8 cellular contexts compared by ENCODE assay signal in the genomic region with DNA sequence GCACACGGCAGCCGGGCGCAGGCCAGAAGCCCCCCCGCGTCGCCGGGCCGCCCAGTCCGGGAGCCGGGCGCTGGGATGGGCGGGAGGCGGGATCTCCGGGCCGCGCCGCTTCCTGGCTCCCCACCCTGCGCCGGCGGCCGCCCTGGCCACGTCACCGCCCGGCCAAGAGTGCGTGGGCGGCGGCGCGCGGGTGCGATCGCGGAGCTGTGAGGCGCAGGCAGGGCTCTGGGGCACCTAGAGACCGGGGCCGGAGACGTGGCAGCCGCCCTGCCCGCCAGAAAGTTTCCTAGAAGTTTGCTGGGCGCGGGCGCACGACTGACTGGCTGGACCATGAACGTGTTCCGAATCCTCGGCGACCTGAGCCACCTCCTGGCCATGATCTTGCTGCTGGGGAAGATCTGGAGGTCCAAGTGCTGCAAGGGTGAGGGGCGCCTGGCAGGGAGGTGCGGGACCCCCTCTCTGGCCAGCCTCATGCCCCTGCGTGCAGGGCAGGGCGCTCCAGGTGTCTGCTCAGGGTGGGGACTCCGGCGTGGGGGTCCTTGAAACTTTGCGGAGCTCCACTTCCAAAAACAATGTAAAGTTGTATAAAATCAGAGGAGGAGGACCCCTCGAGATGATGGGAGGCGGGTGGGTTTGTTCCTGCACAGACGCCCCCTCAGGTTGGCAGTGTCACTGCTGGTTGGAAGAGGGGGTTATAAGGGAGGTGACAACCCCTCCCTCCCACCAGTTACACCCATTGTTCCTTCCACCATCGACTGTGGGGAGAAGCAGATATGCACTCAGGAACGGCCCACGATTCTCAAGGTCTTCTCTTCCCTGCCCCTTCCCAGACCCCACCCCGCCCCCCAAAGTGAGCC. TPM values are rescaled to one million over a fixed set of nuclear protein-coding genes. Genes with fewer than 3 reads are reported as not detected.
A peak's percentile ranks its signal among the peaks of the same experiment; 100 is the strongest.
DNase-seq lines count a peak whose midpoint lies in the region; TF ChIP-seq lines count a peak whose summit lies in the region.

A gene (plus strand): TSS at position 193 of the 857 bp plus-strand sequence. CDS start 138 bp downstream, at position 331.

- H3K27ac ChIP-seq in OCI-LY1 (ENCODE audit: low read depth, low read length, poor library complexity, severe bottlenecking) (no peak within 1 kb of the TSS), trophoblast cell (ENCODE audit: low read depth, low read length) (no peak within 1 kb of the TSS), uterus (peak within 1 kb of the TSS in 1 of 2 donors; percentile 13)

- peak within 1 kb of the TSS; percentile 69 for H2BK120ac ChIP-seq in trophoblast cell (ENCODE audit: insufficient read depth, low read length, poor library complexity)

- no CpG with 5 or more reads among the region's 61 CpGs for WGBS in trophoblast cell (ENCODE audit: extremely low coverage, insufficient coverage, insufficient read length)

- H3K79me2 ChIP-seq in OCI-LY1 (ENCODE audit: insufficient read depth, low read length) (no peaks in the 10 kb centered on the region), trophoblast cell (ENCODE audit: control insufficient read depth, insufficient read depth, low read length, poor library complexity) (peaks cover 6% of the 10 kb centered on the region)

- H4K91ac ChIP-seq in trophoblast cell (ENCODE audit: low read depth, low read length), result peak within 1 kb of the TSS; percentile 89

- H3K9me2 ChIP-seq in OCI-LY1 (ENCODE audit: low read depth, low read length), result no peaks in the 10 kb centered on the region

- peak within 1 kb of the TSS; percentile 92 for H4K8ac ChIP-seq in trophoblast cell (ENCODE audit: low read depth, low read length)

- H4K20me1 ChIP-seq in OCI-LY1 (ENCODE audit: insufficient read depth, low read length), result no peaks in the 10 kb centered on the region

- TF ChIP-seq POLR2A in uterus (IDR thresholded peaks at IDR 0.05), result peak in 1 of 2 donors; percentile 45

- no peak within 1 kb of the TSS for H3K9ac ChIP-seq in OCI-LY1 (ENCODE audit: low read length)
- H3K9ac ChIP-seq in trophoblast cell (ENCODE audit: low read length), result peak within 1 kb of the TSS; percentile 20

- no peak within 1 kb of the TSS for H2AFZ ChIP-seq in OCI-LY1 (ENCODE audit: low read length)
- peak within 1 kb of the TSS; percentile 74 for H2AFZ ChIP-seq in trophoblast cell (ENCODE audit: insufficient read depth, low read length, poor library complexity)

- peak within 1 kb of the TSS; percentile 64 for H3K4me3 Mint-ChIP-seq in glutamatergic neuron (ENCODE audit: unreplicated experiment)

- no peaks in the 10 kb centered on the region for H3K9me3 Mint-ChIP-seq in glutamatergic neuron (ENCODE audit: unreplicated experiment)

- peak within 1 kb of the TSS; percentile 69 for H3K18ac ChIP-seq in trophoblast cell (ENCODE audit: low read length)

- H3F3A ChIP-seq in OCI-LY1 (ENCODE audit: insufficient read depth, low read length), result no peaks in the 10 kb centered on the region

- H2AK5ac ChIP-seq in trophoblast cell (ENCODE audit: low read length), result peak within 1 kb of the TSS; percentile 65

- H3K27me3 ChIP-seq in OCI-LY1 (ENCODE audit: insufficient read depth, low read length), result peaks cover 13% of the 10 kb centered on the region; the same call in 1 of the 2 replicates
- H3K27me3 ChIP-seq in trophoblast cell (ENCODE audit: insufficient read depth, low read length), result no peaks in the 10 kb centered on the region
- no peaks in the 10 kb centered on the region for H3K27me3 ChIP-seq in uterus

- H2BK5ac ChIP-seq in trophoblast cell (ENCODE audit: low read depth, low read length, poor library complexity), result no peak within 1 kb of the TSS

- H3K27me3 Mint-ChIP-seq in glutamatergic neuron (ENCODE audit: unreplicated experiment), result peaks cover 12% of the 10 kb centered on the region

- peak within 1 kb of the TSS; percentile 86 for H4K12ac ChIP-seq in trophoblast cell (ENCODE audit: low read depth, low read length)

- peak within 1 kb of the TSS; percentile 77 for H3K4ac ChIP-seq in trophoblast cell (ENCODE audit: low read depth, low read length)

- DNase-seq in activated naive CD4-positive, alpha-beta T cell treated with Interleukin-2 at 50 U/mL for 16 hours, result peak; percentile 57
- DNase-seq in glutamatergic neuron (no peak), trophoblast cell (peak; percentile 62 to 82), uterus (peak; percentile 57 to 75), cortex of kidney (lab: John Stamatoyannopoulos, UW) (no peak), NCI-H524 treated with DMSO at 0.1 percent for 48 hours (lab: John Stamatoyannopoulos, UW) (no peak)

- peak within 1 kb of the TSS; percentile 55 for H2BK12ac ChIP-seq in trophoblast cell (ENCODE audit: low read length)

- H3K4me3 ChIP-seq in OCI-LY1 (ENCODE audit: low read depth, low read length, poor library complexity, severe bottlenecking), result no peak within 1 kb of the TSS
- peak within 1 kb of the TSS; percentile 68 for H3K4me3 ChIP-seq in trophoblast cell (ENCODE audit: low read depth, low read length)
- H3K4me3 ChIP-seq in uterus, result peak within 1 kb of the TSS; percentile 37 to 44

- no peak within 1 kb of the TSS for H3K27ac Mint-ChIP-seq in glutamatergic neuron (ENCODE audit: unreplicated experiment)

- peak within 1 kb of the TSS; percentile 93 for H3K14ac ChIP-seq in trophoblast cell (ENCODE audit: low read length)

- intact Hi-C loops in uterus (cut with DNase I; ENCODE audit: low total_unique reads), result no loop called here

- H3K9me3 ChIP-seq in OCI-LY1 (ENCODE audit: low read length), result no peaks in the 10 kb centered on the region
- H3K9me3 ChIP-seq in trophoblast cell (ENCODE audit: insufficient read depth, low read depth, low read length), result peaks cover 2% of the 10 kb centered on the region
- H3K9me3 ChIP-seq in uterus, result no peaks in the 10 kb centered on the region

- H3K4me1 Mint-ChIP-seq in glutamatergic neuron (ENCODE audit: low read depth, unreplicated experiment), result peaks cover 8% of the 10 kb centered on the region

- peak; percentile 34; the same call in 1 of the 3 replicates for TF ChIP-seq CTCF in GM12872 (IDR thresholded peaks at IDR 0.05; ENCODE audit: insufficient read depth, low read depth, low read length)
- 0 out of 2 replicates have a peak, but pooled peaks have one; percentile 14 for TF ChIP-seq CTCF in OCI-LY1 (IDR thresholded peaks at IDR 0.05; ENCODE audit: low read length)
- peak; percentile 30 for TF ChIP-seq CTCF in glutamatergic neuron (IDR thresholded peaks at IDR 0.05; ENCODE audit: partially characterized antibody, unreplicated experiment)
- no peak for TF ChIP-seq CTCF in uterus (IDR thresholded peaks at IDR 0.05)

- H3K36me3 Mint-ChIP-seq in glutamatergic neuron (ENCODE audit: unreplicated experiment), result no peaks in the 10 kb centered on the region

- peaks cover 6% of the 10 kb centered on the region for H3K79me1 ChIP-seq in trophoblast cell (ENCODE audit: low read length)

- H3K4me2 ChIP-seq in OCI-LY1 (ENCODE audit: low read length) (no peak within 1 kb of the TSS), trophoblast cell (ENCODE audit: low read length) (peak within 1 kb of the TSS; percentile 68)

- H3K36me3 ChIP-seq in OCI-LY1 (ENCODE audit: insufficient read depth, low read length) (no peaks in the 10 kb centered on the region), trophoblast cell (ENCODE audit: control insufficient read depth in 1 of 2, insufficient read depth in 2 of 2, low read length in 2 of 2) (no peaks in the 10 kb centered on the region), uterus (no peaks in the 10 kb centered on the region)

- H3K4me1 ChIP-seq in OCI-LY1 (ENCODE audit: insufficient read depth, low read length, severe bottlenecking), result peaks cover 5% of the 10 kb centered on the region
- peaks cover 7 to 12% of the 10 kb centered on the region in 2 experiments for H3K4me1 ChIP-seq in trophoblast cell (ENCODE audit: control insufficient read depth in 1 of 2, insufficient read depth in 2 of 2, low read length in 2 of 2)
- peaks cover 0 to 4% of the 10 kb centered on the region in 2 donors for H3K4me1 ChIP-seq in uterus

- no peak within 1 kb of the TSS for H3K23ac ChIP-seq in trophoblast cell (ENCODE audit: low read length)

RNA-seq across cellular contexts. Expression of the gene that starts here (rescaled TPM):
- total RNA-seq in glutamatergic neuron (ENCODE audit: unreplicated experiment) (not detected), uterus (10 to 100 TPM in 1 of 4 donors, 1 to 10 TPM in 1, under 1 TPM in 1, not detected in 1; 0.77 to 43.1 (median 4.7) TPM)
- 41.5 TPM in 2 replicates for polyA plus RNA-seq in trophoblast cell (2013)

Comparison
In these comparisons a context has a peak if more than half of its experiments do, and no peak if none do; other contexts are left out.
1. CTCF ChIP-seq: peak in GM12872 (single experiment), OCI-LY1 (single experiment) and glutamatergic neuron (single experiment); none in uterus (0 of 4).
2. DNase-seq: peak in activated naive CD4-positive, alpha-beta T cell treated with Interleukin-2 at 50 U/mL for 16 hours (single experiment), trophoblast cell (2 of 2) and uterus (2 of 2); none in glutamatergic neuron (single experiment), cortex of kidney (single experiment) and NCI-H524 treated with DMSO at 0.1 percent for 48 hours (single experiment).